ENCODE assay signal across 12 cellular contexts in genomic region chr6:33278392-33278741, GRCh38. TPM values are rescaled to one million over a fixed set of nuclear protein-coding genes. Genes with fewer than 3 reads are reported as not detected.
DNase-seq lines count a peak whose midpoint lies in the region; ATAC-seq, FAIRE-seq and TF ChIP-seq lines count a peak whose summit lies in the region.
"Had no signal": no experiment of that assay in that cellular context is flagged by ENCODE, and none has a peak within 500 bp of the region (broad histone marks: within the 10 kb centered on the region; RNA-seq: fewer than 3 reads in every experiment).

No MANE protein-coding gene starts in this region.

- H3K4me1 ChIP-seq in gastroesophageal sphincter = peaks cover 0 to 63% (median 29%) of the 10 kb centered on the region in 3 donors
- H3K4me1 ChIP-seq in suprapubic skin = peaks cover 51% of the 10 kb centered on the region

- no peak for DNase-seq in activated CD4-positive, alpha-beta T cell treated with anti-CD3 and anti-CD28 coated beads, Interleukin-2, amount 10 ng/mL, durations not matched to agents 7 days and 5 days
- no peak for DNase-seq in activated CD4-positive, alpha-beta T cell treated with anti-CD3 and anti-CD28 coated beads, Interleukin-2, amount 50 U/mL, for 48 hours
- DNase-seq in RPMI7951 (ENCODE audit: low read depth) = peak; percentile 15
- no peak for DNase-seq in suprapubic skin (ENCODE audit: low spot score in 2 of 2)
- no peak for DNase-seq in retina
- no peak for DNase-seq in SK-N-DZ (ENCODE audit: low spot score)
- DNase-seq in D721Med (ENCODE audit: insufficient read length, low spot score) = no peak
- DNase-seq: activated CD4-positive, alpha-beta T cell treated with anti-CD3 and anti-CD28 coated beads, Interleukin-2, amount 50 U/mL, for 4 hours; NCI-H1092 treated with DMSO at 0.1 percent for 48 hours; thyroid gland had no signal

- no peak for TF ChIP-seq EP300 in gastroesophageal sphincter (IDR thresholded peaks at IDR 0.05)
- no peak for TF ChIP-seq EP300 in suprapubic skin (IDR thresholded peaks at IDR 0.05)

- no peak for FAIRE-seq in D721Med (lab: Jason Lieb, UNC)
- FAIRE-seq: bronchial epithelial cell had no signal

- no peak for TF ChIP-seq CTCF in gastroesophageal sphincter (IDR thresholded peaks at IDR 0.05)
- no peak for TF ChIP-seq CTCF in suprapubic skin (IDR thresholded peaks at IDR 0.05)
- TF ChIP-seq CTCF in D721Med (IDR thresholded peaks at IDR 0.05; ENCODE audit: insufficient read depth, missing control alignments) = no peak

- peak overlapping the region; percentile 95 for H3K4me3 Mint-ChIP-seq in activated CD4-positive, alpha-beta T cell treated with anti-CD3 and anti-CD28 coated beads, Interleukin-2, amount 10 ng/mL, durations not matched to agents 7 days and 5 days

- H3K36me3 Mint-ChIP-seq in activated CD4-positive, alpha-beta T cell treated with anti-CD3 and anti-CD28 coated beads, Interleukin-2, amount 10 ng/mL, durations not matched to agents 7 days and 5 days (ENCODE audit: low read depth) = peaks cover 57% of the 10 kb centered on the region

- H3K27ac Mint-ChIP-seq in activated CD4-positive, alpha-beta T cell treated with anti-CD3 and anti-CD28 coated beads, Interleukin-2, amount 10 ng/mL, durations not matched to agents 7 days and 5 days = peak overlapping the region; percentile 97

- H3K4me3 ChIP-seq in gastroesophageal sphincter = no peak overlapping the region
- peak overlapping the region; percentile 83 for H3K4me3 ChIP-seq in suprapubic skin

- no peaks in the 10 kb centered on the region for H3K27me3 Mint-ChIP-seq in activated CD4-positive, alpha-beta T cell treated with anti-CD3 and anti-CD28 coated beads, Interleukin-2, amount 10 ng/mL, durations not matched to agents 7 days and 5 days

- CTCF ChIA-PET in activated CD4-positive, alpha-beta T cell treated with anti-CD3 and anti-CD28 coated beads, Interleukin-2, amount 10 ng/mL, durations not matched to agents 7 days and 5 days (lab: Charles Lee) = interaction anchor here (0.7 to 2.6 kb wide), 7 partner anchors 10 to 113 kb away, joined by 3 to 19 read pairs (median 11); partner anchors contain the start of genes PFDN6, RGL2 and WDR46

- H3K9me3 ChIP-seq in gastroesophageal sphincter = no peaks in the 10 kb centered on the region
- no peaks in the 10 kb centered on the region for H3K9me3 ChIP-seq in suprapubic skin
- H3K9me3 ChIP-seq: thyroid gland had no signal

- H3K9me3 Mint-ChIP-seq in activated CD4-positive, alpha-beta T cell treated with anti-CD3 and anti-CD28 coated beads, Interleukin-2, amount 10 ng/mL, durations not matched to agents 7 days and 5 days = no peaks in the 10 kb centered on the region

- H3K36me3 ChIP-seq in gastroesophageal sphincter = peaks cover 0 to 80% of the 10 kb centered on the region in 2 donors
- peaks cover 62% of the 10 kb centered on the region for H3K36me3 ChIP-seq in suprapubic skin

- WGBS in gastroesophageal sphincter (ENCODE audit: low coverage in 1 of 2), 2 donors = 40 to 72% methylated on average over 1 to 5 of the region's 9 CpGs
- WGBS in suprapubic skin = 84% methylated on average over 9 of the region's 9 CpGs

- H3K4me1 Mint-ChIP-seq in activated CD4-positive, alpha-beta T cell treated with anti-CD3 and anti-CD28 coated beads, Interleukin-2, amount 10 ng/mL, durations not matched to agents 7 days and 5 days = peaks cover 58% of the 10 kb centered on the region

- POLR2A ChIA-PET in activated CD4-positive, alpha-beta T cell treated with anti-CD3 and anti-CD28 coated beads, Interleukin-2, amount 10 ng/mL, durations not matched to agents 7 days and 5 days (lab: Charles Lee) = no interaction called here

- H3K27me3 ChIP-seq in gastroesophageal sphincter = no peaks in the 10 kb centered on the region
- no peaks in the 10 kb centered on the region for H3K27me3 ChIP-seq in suprapubic skin
- H3K27me3 ChIP-seq: thyroid gland had no signal

- H3K27ac ChIP-seq in gastroesophageal sphincter (peak overlapping the region in 3 of 4 donors; percentile 89 to 96 (median 93)), suprapubic skin (peak overlapping the region; percentile 92)

- TF ChIP-seq POLR2A in gastroesophageal sphincter (IDR thresholded peaks at IDR 0.05) (no peak), suprapubic skin (IDR thresholded peaks at IDR 0.05) (no peak)

- ATAC-seq in gastroesophageal sphincter = no peak

RNA-seq across cellular contexts. Expression of gene B3GALT4, which starts 1.4 kb away (rescaled TPM):
- total RNA-seq in activated CD4-positive, alpha-beta T cell treated with anti-CD3 and anti-CD28 coated beads, Interleukin-2, amount 10 ng/mL, durations not matched to agents 7 days and 5 days = 10 to 100 TPM; 18.3 to 21.5 TPM
- 2.0 TPM in 2 replicates for total RNA-seq in RPMI7951 (2014; rRNA removed; shearing (Covaris generic))
- 10 to 100 TPM; 12.2 to 23.8 (median 17.3) TPM for total RNA-seq in gastroesophageal sphincter
- total RNA-seq in suprapubic skin = 10 to 100 TPM; 16.6 to 26.2 (median 18.2) TPM
- polyA plus RNA-seq in SK-N-DZ (2014; cell fraction: cytosol; rRNA removed) = 0.12 and 0.42 TPM in 2 replicates
- polyA plus RNA-seq in SK-N-DZ (2014; cell fraction: nucleus; rRNA removed) = 0.19 and 0.38 TPM in 2 replicates

RNA-seq across cellular contexts. Expression of gene RPS18, which starts 6.5 kb away (rescaled TPM):
- 1,000 to 10,000 TPM; 2,438 to 3,135 TPM for total RNA-seq in activated CD4-positive, alpha-beta T cell treated with anti-CD3 and anti-CD28 coated beads, Interleukin-2, amount 10 ng/mL, durations not matched to agents 7 days and 5 days
- total RNA-seq in RPMI7951 (2014; rRNA removed; shearing (Covaris generic)) = 3,254 and 3,442 TPM in 2 replicates
- total RNA-seq in gastroesophageal sphincter (1,000 to 10,000 TPM; 1,175 to 3,464 (median 2,399) TPM), suprapubic skin (1,000 to 10,000 TPM; 2,261 to 4,381 (median 4,042) TPM)
- polyA plus RNA-seq in SK-N-DZ (2014; cell fraction: cytosol; rRNA removed) = 7,428 and 7,555 TPM in 2 replicates
- polyA plus RNA-seq in SK-N-DZ (2014; cell fraction: nucleus; rRNA removed) = 3,035 and 5,193 TPM in 2 replicates

RNA-seq across cellular contexts. Expression of gene VPS52, which starts 6.7 kb away (rescaled TPM):
- total RNA-seq in activated CD4-positive, alpha-beta T cell treated with anti-CD3 and anti-CD28 coated beads, Interleukin-2, amount 10 ng/mL, durations not matched to agents 7 days and 5 days = 10 to 100 TPM; 79.1 to 84.0 TPM
- 30.7 and 43.1 TPM in 2 replicates for total RNA-seq in RPMI7951 (2014; rRNA removed; shearing (Covaris generic))
- 10 to 100 TPM; 18.1 to 45.5 (median 31.5) TPM for total RNA-seq in gastroesophageal sphincter
- total RNA-seq in suprapubic skin = 10 to 100 TPM; 44.4 to 75.1 (median 59.0) TPM
- 36.0 and 38.6 TPM in 2 replicates for polyA plus RNA-seq in SK-N-DZ (2014; cell fraction: cytosol; rRNA removed)
- 104 and 130 TPM in 2 replicates for polyA plus RNA-seq in SK-N-DZ (2014; cell fraction: nucleus; rRNA removed)

RNA-seq across cellular contexts. Expression of gene WDR46, which starts 10.7 kb away (rescaled TPM):
- total RNA-seq in activated CD4-positive, alpha-beta T cell treated with anti-CD3 and anti-CD28 coated beads, Interleukin-2, amount 10 ng/mL, durations not matched to agents 7 days and 5 days = 10 to 100 TPM; 53.4 to 54.8 TPM
- 106 and 109 TPM in 2 replicates for total RNA-seq in RPMI7951 (2014; rRNA removed; shearing (Covaris generic))
- 10 to 100 TPM; 26.4 to 39.2 (median 35.6) TPM for total RNA-seq in gastroesophageal sphincter
- 10 to 100 TPM; 41.3 to 67.2 (median 50.2) TPM for total RNA-seq in suprapubic skin
- 105 and 106 TPM in 2 replicates for polyA plus RNA-seq in SK-N-DZ (2014; cell fraction: cytosol; rRNA removed)
- polyA plus RNA-seq in SK-N-DZ (2014; cell fraction: nucleus; rRNA removed) = 200 and 246 TPM in 2 replicates

RNA-seq across cellular contexts. Expression of gene PFDN6, which starts 11.0 kb away (rescaled TPM):
- 10 to 100 TPM; 57.0 to 67.2 TPM for total RNA-seq in activated CD4-positive, alpha-beta T cell treated with anti-CD3 and anti-CD28 coated beads, Interleukin-2, amount 10 ng/mL, durations not matched to agents 7 days and 5 days
- 76.7 and 134 TPM in 2 replicates for total RNA-seq in RPMI7951 (2014; rRNA removed; shearing (Covaris generic))
- total RNA-seq in gastroesophageal sphincter (10 to 100 TPM; 40.6 to 55.5 (median 50.6) TPM), suprapubic skin (10 to 100 TPM; 20.5 to 31.5 (median 22.3) TPM)
- polyA plus RNA-seq in SK-N-DZ (2014; cell fraction: cytosol; rRNA removed) = 107 and 170 TPM in 2 replicates
- 81.3 and 118 TPM in 2 replicates for polyA plus RNA-seq in SK-N-DZ (2014; cell fraction: nucleus; rRNA removed)
